Comparison of ENCODE assay signal across 1 cellular context in the genomic region with DNA sequence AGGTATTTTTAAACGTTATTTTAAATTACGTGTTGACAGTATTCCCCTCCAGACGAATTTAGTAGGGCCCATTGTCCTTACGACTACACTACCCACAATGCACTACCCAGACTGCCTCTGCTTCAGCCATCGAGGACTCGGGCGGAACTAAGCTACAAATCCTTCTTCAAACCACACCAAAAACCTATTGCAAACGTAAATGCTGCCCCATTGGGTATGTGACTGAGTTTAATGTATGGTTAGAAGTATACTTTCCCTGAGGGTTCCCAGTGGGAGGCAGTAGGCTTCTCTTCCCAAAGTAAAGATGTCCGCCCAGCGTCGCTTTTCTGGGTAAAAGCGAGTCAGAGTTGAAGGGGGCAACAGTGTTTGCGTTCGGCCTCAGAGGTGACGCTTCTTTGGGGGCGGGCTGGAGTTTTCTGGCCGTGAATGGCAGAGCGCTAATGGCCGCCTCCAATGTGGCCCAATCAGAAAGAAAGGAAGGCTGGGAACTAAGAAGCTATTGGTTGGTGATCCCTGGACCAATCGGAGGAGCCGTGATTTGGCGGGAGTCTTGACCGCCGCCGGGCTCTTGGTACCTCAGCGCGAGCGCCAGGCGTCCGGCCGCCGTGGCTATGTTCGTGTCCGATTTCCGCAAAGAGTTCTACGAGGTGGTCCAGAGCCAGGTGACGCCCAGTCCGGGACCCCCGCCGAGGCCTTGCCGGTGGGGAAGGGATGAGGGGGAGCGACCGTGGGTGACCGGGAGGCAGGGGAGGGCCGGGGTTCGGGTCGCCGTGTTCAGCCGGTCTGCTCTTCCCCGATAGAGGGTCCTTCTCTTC.
TF ChIP-seq lines count a peak whose summit lies in the region.

A gene with protein sequence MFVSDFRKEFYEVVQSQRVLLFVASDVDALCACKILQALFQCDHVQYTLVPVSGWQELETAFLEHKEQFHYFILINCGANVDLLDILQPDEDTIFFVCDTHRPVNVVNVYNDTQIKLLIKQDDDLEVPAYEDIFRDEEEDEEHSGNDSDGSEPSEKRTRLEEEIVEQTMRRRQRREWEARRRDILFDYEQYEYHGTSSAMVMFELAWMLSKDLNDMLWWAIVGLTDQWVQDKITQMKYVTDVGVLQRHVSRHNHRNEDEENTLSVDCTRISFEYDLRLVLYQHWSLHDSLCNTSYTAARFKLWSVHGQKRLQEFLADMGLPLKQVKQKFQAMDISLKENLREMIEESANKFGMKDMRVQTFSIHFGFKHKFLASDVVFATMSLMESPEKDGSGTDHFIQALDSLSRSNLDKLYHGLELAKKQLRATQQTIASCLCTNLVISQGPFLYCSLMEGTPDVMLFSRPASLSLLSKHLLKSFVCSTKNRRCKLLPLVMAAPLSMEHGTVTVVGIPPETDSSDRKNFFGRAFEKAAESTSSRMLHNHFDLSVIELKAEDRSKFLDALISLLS (plus strand): TSS at position 563 of the 815 bp plus-strand sequence. CDS start 49 bp downstream, at position 612.

TF ChIP-seq in liver, 16 proteins besides CTCF, POLR2A, EP300 and RAD21 (continued from another document):
- TF ChIP-seq, protein P1, sequence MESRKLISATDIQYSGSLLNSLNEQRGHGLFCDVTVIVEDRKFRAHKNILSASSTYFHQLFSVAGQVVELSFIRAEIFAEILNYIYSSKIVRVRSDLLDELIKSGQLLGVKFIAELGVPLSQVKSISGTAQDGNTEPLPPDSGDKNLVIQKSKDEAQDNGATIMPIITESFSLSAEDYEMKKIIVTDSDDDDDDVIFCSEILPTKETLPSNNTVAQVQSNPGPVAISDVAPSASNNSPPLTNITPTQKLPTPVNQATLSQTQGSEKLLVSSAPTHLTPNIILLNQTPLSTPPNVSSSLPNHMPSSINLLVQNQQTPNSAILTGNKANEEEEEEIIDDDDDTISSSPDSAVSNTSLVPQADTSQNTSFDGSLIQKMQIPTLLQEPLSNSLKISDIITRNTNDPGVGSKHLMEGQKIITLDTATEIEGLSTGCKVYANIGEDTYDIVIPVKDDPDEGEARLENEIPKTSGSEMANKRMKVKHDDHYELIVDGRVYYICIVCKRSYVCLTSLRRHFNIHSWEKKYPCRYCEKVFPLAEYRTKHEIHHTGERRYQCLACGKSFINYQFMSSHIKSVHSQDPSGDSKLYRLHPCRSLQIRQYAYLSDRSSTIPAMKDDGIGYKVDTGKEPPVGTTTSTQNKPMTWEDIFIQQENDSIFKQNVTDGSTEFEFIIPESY (IDR thresholded peaks at IDR 0.05): peak; percentile 63
- TF ChIP-seq FOXA1 (IDR thresholded peaks at IDR 0.05) (peak; percentile 18), SP1 (IDR thresholded peaks at IDR 0.05) (peak; percentile 82), HNF4G (IDR thresholded peaks at IDR 0.05) (no peak), TAF1 (conservative IDR thresholded peaks at IDR 0.05) (peak; percentile 60), FOXA2 (IDR thresholded peaks at IDR 0.05) (no peak), YY1 (IDR thresholded peaks at IDR 0.05) (peak; percentile 100), EGR1 (IDR thresholded peaks at IDR 0.05; ENCODE audit: low read depth in 2 of 2) (peak; percentile 61 to 63), HNF4A (conservative IDR thresholded peaks at IDR 0.05) (peak in 1 of 2 donors; percentile 28), RXRA (IDR thresholded peaks at IDR 0.05) (peak; percentile 69 to 76), NR2F2 (IDR thresholded peaks at IDR 0.05) (peak; percentile 89)
- TF ChIP-seq, protein P2, sequence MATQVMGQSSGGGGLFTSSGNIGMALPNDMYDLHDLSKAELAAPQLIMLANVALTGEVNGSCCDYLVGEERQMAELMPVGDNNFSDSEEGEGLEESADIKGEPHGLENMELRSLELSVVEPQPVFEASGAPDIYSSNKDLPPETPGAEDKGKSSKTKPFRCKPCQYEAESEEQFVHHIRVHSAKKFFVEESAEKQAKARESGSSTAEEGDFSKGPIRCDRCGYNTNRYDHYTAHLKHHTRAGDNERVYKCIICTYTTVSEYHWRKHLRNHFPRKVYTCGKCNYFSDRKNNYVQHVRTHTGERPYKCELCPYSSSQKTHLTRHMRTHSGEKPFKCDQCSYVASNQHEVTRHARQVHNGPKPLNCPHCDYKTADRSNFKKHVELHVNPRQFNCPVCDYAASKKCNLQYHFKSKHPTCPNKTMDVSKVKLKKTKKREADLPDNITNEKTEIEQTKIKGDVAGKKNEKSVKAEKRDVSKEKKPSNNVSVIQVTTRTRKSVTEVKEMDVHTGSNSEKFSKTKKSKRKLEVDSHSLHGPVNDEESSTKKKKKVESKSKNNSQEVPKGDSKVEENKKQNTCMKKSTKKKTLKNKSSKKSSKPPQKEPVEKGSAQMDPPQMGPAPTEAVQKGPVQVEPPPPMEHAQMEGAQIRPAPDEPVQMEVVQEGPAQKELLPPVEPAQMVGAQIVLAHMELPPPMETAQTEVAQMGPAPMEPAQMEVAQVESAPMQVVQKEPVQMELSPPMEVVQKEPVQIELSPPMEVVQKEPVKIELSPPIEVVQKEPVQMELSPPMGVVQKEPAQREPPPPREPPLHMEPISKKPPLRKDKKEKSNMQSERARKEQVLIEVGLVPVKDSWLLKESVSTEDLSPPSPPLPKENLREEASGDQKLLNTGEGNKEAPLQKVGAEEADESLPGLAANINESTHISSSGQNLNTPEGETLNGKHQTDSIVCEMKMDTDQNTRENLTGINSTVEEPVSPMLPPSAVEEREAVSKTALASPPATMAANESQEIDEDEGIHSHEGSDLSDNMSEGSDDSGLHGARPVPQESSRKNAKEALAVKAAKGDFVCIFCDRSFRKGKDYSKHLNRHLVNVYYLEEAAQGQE (IDR thresholded peaks at IDR 0.05): no peak
TF ChIP-seq in liver: peak in this region for 12.
